27 cellular contexts compared by ENCODE assay signal in genomic region chr16:79923431-79923830, GRCh38.
"Had no signal": no experiment of that assay in that cellular context is flagged by ENCODE, and none has a peak within 500 bp of the region (broad histone marks: within the 10 kb centered on the region; RNA-seq: fewer than 3 reads in every experiment).

No MANE protein-coding gene starts in this region.

- DNase-seq: stimulated activated CD4-positive, alpha-beta T cell treated with anti-CD3 and anti-CD28 coated beads, Interleukin-2, amount 100 ng/mL, for 48 hours; stimulated activated CD4-positive, alpha-beta T cell treated with anti-CD3 and anti-CD28 coated beads, Interleukin-4, amount 100 ng/mL, for 1 hour; stimulated activated CD4-positive, alpha-beta T cell treated with anti-CD3 and anti-CD28 coated beads, Interleukin-4, amount 100 ng/mL, for 24 hours; stimulated activated CD4-positive, alpha-beta T cell treated with anti-CD3 and anti-CD28 coated beads, Interleukin-4, amount 100 ng/mL, for 4 hours; stimulated activated CD8-positive, alpha-beta memory T cell treated with anti-CD3 and anti-CD28 coated beads, Interleukin-4, amount 100 ng/mL, for 48 hours; stimulated activated naive B cell treated with anti-CD40 and anti-IgM and Interleukin-4, amounts not matched to agents 10 μg/mL and 1 μg/mL and 100 μg/mL, for 72 hours; stimulated activated naive CD4-positive, alpha-beta T cell; stimulated activated naive CD4-positive, alpha-beta T cell treated with Interleukin-2 at 50 U/mL for 16 hours; stimulated activated naive CD8-positive, alpha-beta T cell treated with anti-CD3 and anti-CD28 coated beads, Interleukin-15, amount 100 ng/mL, for 72 hours; stimulated activated naive CD8-positive, alpha-beta T cell treated with anti-CD3 and anti-CD28 coated beads, Interleukin-15, Interleukin-2, amounts not matched to agents 100 U/mL and 50 U/mL, for 24 hours; stomach; substantia nigra; testis; thyroid gland; tibial artery; transverse colon; trophoblast cell; upper lobe of left lung; upper lobe of right lung; uterus had no signal

- ATAC-seq: stimulated activated effector memory CD8-positive, alpha-beta T cell treated with anti-CD3 and anti-CD28 coated beads, Interleukin-12 subunit alpha, Interleukin-12 subunit beta, amount 100 ng/mL, for 72 hours; stimulated activated memory B cell treated with anti-CD40 and anti-IgM and Interleukin-4, amounts not matched to agents 10 μg/mL and 1 μg/mL and 100 μg/mL, for 72 hours; stimulated activated naive B cell treated with anti-CD40 and anti-IgM and Interleukin-4, amounts not matched to agents 10 μg/mL and 1 μg/mL and 100 μg/mL, for 72 hours; stimulated activated naive CD8-positive, alpha-beta T cell treated with anti-CD3 and anti-CD28 coated beads, Interleukin-15, amount 100 ng/mL, for 72 hours; stimulated activated naive CD8-positive, alpha-beta T cell treated with anti-CD3 and anti-CD28 coated beads, Interleukin-15, Interleukin-2, amounts not matched to agents 100 U/mL and 50 U/mL, for 24 hours; upper lobe of right lung had no signal

- H3K27ac ChIP-seq: stomach, suprapubic skin, testis, thoracic aorta, thyroid gland, tibial artery, tibial nerve, transverse colon, upper lobe of left lung, upper lobe of right lung, uterus, vagina had no signal

- H3K9me3 ChIP-seq: stomach, suprapubic skin, testis, thoracic aorta, thyroid gland, tibial artery, tibial nerve, transverse colon, upper lobe of left lung, upper lobe of right lung, uterus, vagina had no signal

- H3K4me1 ChIP-seq: suprapubic skin, testis, thyroid gland, tibial artery, transverse colon, upper lobe of left lung, upper lobe of right lung, uterus had no signal

- H3K27me3 ChIP-seq: stomach, suprapubic skin, testis, thyroid gland, tibial artery, tibial nerve, transverse colon, upper lobe of left lung, upper lobe of right lung, uterus, vagina had no signal

- H3K4me3 ChIP-seq: stomach, suprapubic skin, testis, thoracic aorta, thyroid gland, tibial artery, tibial nerve, transverse colon, upper lobe of left lung, upper lobe of right lung, uterus, vagina had no signal

- FAIRE-seq: urothelium cell line had no signal

- H3K36me3 ChIP-seq: stomach, suprapubic skin, thoracic aorta, thyroid gland, tibial artery, tibial nerve, transverse colon, upper lobe of left lung, upper lobe of right lung, uterus, vagina had no signal
